11 cellular contexts compared by ENCODE assay signal in the genomic region with DNA sequence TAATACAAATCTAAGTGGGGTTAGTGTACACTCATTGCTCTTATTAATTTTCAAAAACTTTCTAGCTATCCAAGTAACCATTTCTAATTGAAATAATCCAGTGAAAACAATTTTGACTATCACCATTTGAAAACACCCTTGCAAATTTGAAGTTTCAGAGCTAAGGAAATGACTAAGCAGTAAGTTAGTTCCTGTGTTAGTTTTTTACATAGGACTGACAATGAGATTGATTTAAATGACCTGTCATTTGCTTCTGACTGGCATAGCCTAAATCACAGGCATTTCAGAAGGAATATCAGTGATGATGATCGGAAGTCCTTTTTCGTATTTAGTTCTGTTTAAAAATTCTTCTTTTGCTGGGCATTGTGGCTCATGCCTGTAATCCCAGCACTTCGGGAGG. TPM values are rescaled to one million over a fixed set of nuclear protein-coding genes. Genes with fewer than 3 reads are reported as not detected.
DNase-seq lines count a peak whose midpoint lies in the region; ATAC-seq and TF ChIP-seq lines count a peak whose summit lies in the region.
"Had no signal": no experiment of that assay in that cellular context is flagged by ENCODE, and none has a peak within 500 bp of the region (broad histone marks: within the 10 kb centered on the region; RNA-seq: fewer than 3 reads in every experiment).

No MANE protein-coding gene starts in this region.

- no peak overlapping the region for H2AFZ ChIP-seq in Loucy (ENCODE audit: low read length)

- intact Hi-C loops in naive thymus-derived CD4-positive, alpha-beta T cell (cut with micrococcal nuclease): loop anchor here (2.0 to 5.0 kb wide), 2 partner anchors 17 to 36 kb away; no protein-coding TSS in a partner anchor

- H3K36me3 ChIP-seq in Loucy (ENCODE audit: insufficient read depth, low read length): peaks cover 40% of the 10 kb centered on the region
- H3K36me3 ChIP-seq in naive thymus-derived CD4-positive, alpha-beta T cell (ENCODE audit: control insufficient read depth in 2 of 3, insufficient read depth in 3 of 3, low read length in 3 of 3): peaks cover 28 to 45% (median 37%) of the 10 kb centered on the region in 3 experiments

- H3K27me3 Mint-ChIP-seq in activated naive CD8-positive, alpha-beta T cell treated with anti-CD3 and anti-CD28 coated beads for 36 hours: no peaks in the 10 kb centered on the region
- H3K27me3 Mint-ChIP-seq in naive thymus-derived CD4-positive, alpha-beta T cell: no peaks in the 10 kb centered on the region

- peaks cover 1% of the 10 kb centered on the region for H3K9me3 Mint-ChIP-seq in activated naive CD8-positive, alpha-beta T cell treated with anti-CD3 and anti-CD28 coated beads for 36 hours
- no peaks in the 10 kb centered on the region for H3K9me3 Mint-ChIP-seq in naive thymus-derived CD4-positive, alpha-beta T cell

- peak; percentile 73 for ATAC-seq in naive thymus-derived CD4-positive, alpha-beta T cell
- ATAC-seq in HG03378 (IDR thresholded peaks at IDR 0.05; ENCODE audit: unreplicated experiment) (no peak), HG02759 (IDR thresholded peaks at IDR 0.05; ENCODE audit: unreplicated experiment) (no peak)

- peaks cover 78% of the 10 kb centered on the region for H3K4me1 Mint-ChIP-seq in activated naive CD8-positive, alpha-beta T cell treated with anti-CD3 and anti-CD28 coated beads for 36 hours
- peaks cover 59 to 97% (median 83%) of the 10 kb centered on the region in 7 donors for H3K4me1 Mint-ChIP-seq in naive thymus-derived CD4-positive, alpha-beta T cell

- no peaks in the 10 kb centered on the region for H3K9me3 ChIP-seq in Loucy (ENCODE audit: insufficient read depth, low read depth, low read length)
- no peaks in the 10 kb centered on the region for H3K9me3 ChIP-seq in naive thymus-derived CD4-positive, alpha-beta T cell (ENCODE audit: control insufficient read depth in 2 of 3, low read length in 3 of 3)

- no peak for TF ChIP-seq CTCF in Loucy (conservative IDR thresholded peaks at IDR 0.05; ENCODE audit: low read length)

- POLR2A ChIA-PET in naive thymus-derived CD4-positive, alpha-beta T cell (lab: Charles Lee): interaction anchor here (0.6 to 6.1 kb wide), 5 partner anchors 14 to 378 kb away, joined by 3 to 38 read pairs (median 5); partner anchors contain the start of gene STK4

- no peak overlapping the region for H3K9ac ChIP-seq in Loucy (ENCODE audit: low read depth, low read length, poor library complexity, severe bottlenecking)

- H3K79me2 ChIP-seq in Loucy (ENCODE audit: insufficient read depth, low read length): peaks cover 32% of the 10 kb centered on the region

- peaks cover 68% of the 10 kb centered on the region for H3K36me3 Mint-ChIP-seq in activated naive CD8-positive, alpha-beta T cell treated with anti-CD3 and anti-CD28 coated beads for 36 hours
- peaks cover 18 to 58% (median 46%) of the 10 kb centered on the region in 5 donors for H3K36me3 Mint-ChIP-seq in naive thymus-derived CD4-positive, alpha-beta T cell

- peak overlapping the region; percentile 39 for H3K4me3 ChIP-seq in Loucy (ENCODE audit: low read length, poor library complexity, severe bottlenecking)
- H3K4me3 ChIP-seq in naive thymus-derived CD4-positive, alpha-beta T cell (ENCODE audit: low read length): no peak overlapping the region
- H3K4me3 ChIP-seq: skin epidermis had no signal

- no peaks in the 10 kb centered on the region for H3F3A ChIP-seq in Loucy (ENCODE audit: low read depth)

- H3K4me3 Mint-ChIP-seq in activated naive CD8-positive, alpha-beta T cell treated with anti-CD3 and anti-CD28 coated beads for 36 hours: peak overlapping the region; percentile 29
- H3K4me3 Mint-ChIP-seq in naive thymus-derived CD4-positive, alpha-beta T cell: peak overlapping the region in 9 of 10 donors; percentile 62 to 95 (median 69)

- no peaks in the 10 kb centered on the region for H3K27me3 ChIP-seq in Loucy (ENCODE audit: insufficient read depth, low read length, poor library complexity, severe bottlenecking)
- H3K27me3 ChIP-seq in naive thymus-derived CD4-positive, alpha-beta T cell (ENCODE audit: control insufficient read depth in 2 of 2, insufficient read depth in 2 of 2, low read length in 2 of 2): no peaks in the 10 kb centered on the region

- peak overlapping the region; percentile 56 for H3K4me2 ChIP-seq in Loucy (ENCODE audit: low read depth, low read length, poor library complexity, severe bottlenecking)

- CTCF ChIA-PET in naive thymus-derived CD4-positive, alpha-beta T cell (lab: Charles Lee): interaction anchor here (1.7 to 2.2 kb wide), 2 partner anchors 18 to 29 kb away, joined by 4 to 8 read pairs; no protein-coding TSS in a partner anchor

- no peaks in the 10 kb centered on the region for H3K9me2 ChIP-seq in Loucy (replicated peaks; ENCODE audit: low read depth, low read length)

- DNase-seq in ELR (ENCODE audit: low read depth) (peak; percentile 54), NCI-H82 (lab: John Stamatoyannopoulos, UW) (no peak)
- DNase-seq in activated naive CD8-positive, alpha-beta T cell treated with anti-CD3 and anti-CD28 coated beads for 36 hours: no peak
- DNase-seq in naive thymus-derived CD4-positive, alpha-beta T cell: no peak
- DNase-seq: cortex of kidney, NCI-H524 treated with DMSO at 0.1 percent for 48 hours, substantia nigra had no signal

- no peaks in the 10 kb centered on the region for H4K20me1 ChIP-seq in Loucy (ENCODE audit: insufficient read depth, low read length, poor library complexity, severe bottlenecking)

- H3K27ac Mint-ChIP-seq in activated naive CD8-positive, alpha-beta T cell treated with anti-CD3 and anti-CD28 coated beads for 36 hours: peak overlapping the region; percentile 77
- H3K27ac Mint-ChIP-seq in naive thymus-derived CD4-positive, alpha-beta T cell: peak overlapping the region; percentile 45 to 86 (median 74)

- H3K27ac ChIP-seq in naive thymus-derived CD4-positive, alpha-beta T cell (ENCODE audit: low read depth, low read length): no peak overlapping the region

- peaks cover 26% of the 10 kb centered on the region for H3K4me1 ChIP-seq in Loucy (ENCODE audit: insufficient read depth, low read length, poor library complexity, severe bottlenecking)
- H3K4me1 ChIP-seq in naive thymus-derived CD4-positive, alpha-beta T cell (ENCODE audit: control insufficient read depth in 2 of 2, insufficient read depth in 2 of 2, low read length in 2 of 2): peaks cover 28 to 63% of the 10 kb centered on the region in 2 donors

RNA-seq across cellular contexts. Expression of gene STK4, which starts 27.0 kb away (rescaled TPM):
- total RNA-seq in activated naive CD8-positive, alpha-beta T cell treated with anti-CD3 and anti-CD28 coated beads for 36 hours: 100 to 1,000 TPM; 180 to 198 TPM
- 100 to 1,000 TPM; 207 to 383 (median 267) TPM for total RNA-seq in naive thymus-derived CD4-positive, alpha-beta T cell
- 100 to 1,000 TPM; 175 to 241 TPM for polyA plus RNA-seq in naive thymus-derived CD4-positive, alpha-beta T cell

RNA-seq across cellular contexts. Expression of gene TOMM34, which starts 33.1 kb away (rescaled TPM):
- 10 to 100 TPM; 72.9 to 75.1 TPM for total RNA-seq in activated naive CD8-positive, alpha-beta T cell treated with anti-CD3 and anti-CD28 coated beads for 36 hours
- 10 to 100 TPM in 1 of 5 experiments, 1 to 10 TPM in 4; 7.0 to 22.5 (median 8.6) TPM for total RNA-seq in naive thymus-derived CD4-positive, alpha-beta T cell
- 10 to 100 TPM; 15.1 to 30.2 TPM for polyA plus RNA-seq in naive thymus-derived CD4-positive, alpha-beta T cell
